Comparison of ENCODE assay signal across 8 cellular contexts in the genomic region with DNA sequence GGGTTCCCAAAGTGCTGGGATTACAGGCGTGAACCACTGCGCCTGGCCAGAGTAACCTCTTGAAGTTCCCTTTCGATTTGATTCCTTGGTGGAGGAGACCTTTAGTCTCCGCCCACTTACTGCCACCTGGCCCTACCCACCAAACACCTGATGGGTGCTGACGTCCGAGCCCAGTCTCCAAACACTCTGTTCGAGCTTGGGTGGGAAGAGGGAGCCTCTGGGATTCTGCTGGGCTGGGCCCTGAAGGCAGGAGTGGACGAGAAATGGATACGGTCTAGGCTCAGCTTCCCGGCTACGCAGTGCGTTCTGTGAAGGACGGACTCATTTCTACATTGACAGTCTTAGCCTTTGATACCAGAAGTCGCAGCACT. TPM values are rescaled to one million over a fixed set of nuclear protein-coding genes. Genes with fewer than 3 reads are reported as not detected.
DNase-seq lines count a peak whose midpoint lies in the region; ATAC-seq and TF ChIP-seq lines count a peak whose summit lies in the region.

No MANE protein-coding gene starts in this region.

- no peak for TF ChIP-seq CTCF in GM10248 (IDR thresholded peaks at IDR 0.05; ENCODE audit: control extremely low read depth, extremely low read depth, low read depth, missing control alignments)

- intact Hi-C loops in left ventricle myocardium superior (cut with micrococcal nuclease): no loop called here

- peak overlapping the region; percentile 54 for H3K27ac Mint-ChIP-seq in activated naive CD8-positive, alpha-beta T cell

- ATAC-seq in left ventricle myocardium superior: peak; percentile 29
- no peak for ATAC-seq in HG03378 (IDR thresholded peaks at IDR 0.05; ENCODE audit: unreplicated experiment)
- no peak for ATAC-seq in HG02884 (IDR thresholded peaks at IDR 0.05; ENCODE audit: unreplicated experiment)

- H3K4me1 Mint-ChIP-seq in activated naive CD8-positive, alpha-beta T cell (ENCODE audit: low read depth): peaks cover 27% of the 10 kb centered on the region

- no peaks in the 10 kb centered on the region for H3K9me3 Mint-ChIP-seq in activated naive CD8-positive, alpha-beta T cell (ENCODE audit: low read depth)

- peak overlapping the region; percentile 86 for H3K4me3 Mint-ChIP-seq in activated naive CD8-positive, alpha-beta T cell

- in situ Hi-C loops in G401 (cut with HindIII; ENCODE audit: low sequenced_read_pairs): no loop called here

- POLR2A ChIA-PET in GM10248 (lab: Yijun Ruan, JAX): no interaction called here

- H3K36me3 Mint-ChIP-seq in activated naive CD8-positive, alpha-beta T cell: no peaks in the 10 kb centered on the region

- no peaks in the 10 kb centered on the region for H3K27me3 Mint-ChIP-seq in activated naive CD8-positive, alpha-beta T cell

- peak; percentile 90 for DNase-seq in G401 (ENCODE audit: low spot score)
- peak; percentile 81 for DNase-seq in NCI-H2171 treated with DMSO at 0.1 percent for 48 hours (lab: John Stamatoyannopoulos, UW)
- no peak for DNase-seq in left ventricle myocardium superior
- peak; percentile 87 for DNase-seq in renal cortical epithelial cell (ENCODE audit: low read depth)
- no peak for DNase-seq in GM10248 (ENCODE audit: extremely low spot score)

- CTCF ChIA-PET in GM10248 (lab: Yijun Ruan, JAX): interaction anchor here (1.4 to 3.1 kb wide), 3 partner anchors 9 to 32 kb away, joined by 3 to 13 read pairs (median 4); no protein-coding TSS in a partner anchor

RNA-seq across cellular contexts. Expression of gene ITGA3, which starts 0.9 kb away (rescaled TPM):
- 12.2 and 14.5 TPM in 2 replicates for total RNA-seq in G401 (2014; rRNA removed; shearing (Covaris generic))
- total RNA-seq in left ventricle myocardium superior (16.5 TPM), renal cortical epithelial cell (882 and 1,202 TPM in 2 replicates)

RNA-seq across cellular contexts. Expression of gene PDK2, which starts 40.1 kb away (rescaled TPM):
- total RNA-seq in G401 (2014; rRNA removed; shearing (Covaris generic)): 40.3 and 112 TPM in 2 replicates
- total RNA-seq in left ventricle myocardium superior (277 TPM), renal cortical epithelial cell (4.2 and 37.9 TPM in 2 replicates)

Comparison
In these comparisons a context has a peak if more than half of its experiments do, and no peak if none do; other contexts are left out.
1. DNase-seq: peak in G401 (single experiment), NCI-H2171 treated with DMSO at 0.1 percent for 48 hours (single experiment) and renal cortical epithelial cell (single experiment); none in left ventricle myocardium superior (single experiment) and GM10248 (single experiment).
2. RNA of gene ITGA3, which starts 0.9 kb away (total RNA-seq): 882 to 1,202 TPM in renal cortical epithelial cell; 16.5 TPM in left ventricle myocardium superior (single experiment) and 12.2 to 14.5 TPM in G401; every median in the first group is over 10 times any median in the second.